In the genomic region with DNA sequence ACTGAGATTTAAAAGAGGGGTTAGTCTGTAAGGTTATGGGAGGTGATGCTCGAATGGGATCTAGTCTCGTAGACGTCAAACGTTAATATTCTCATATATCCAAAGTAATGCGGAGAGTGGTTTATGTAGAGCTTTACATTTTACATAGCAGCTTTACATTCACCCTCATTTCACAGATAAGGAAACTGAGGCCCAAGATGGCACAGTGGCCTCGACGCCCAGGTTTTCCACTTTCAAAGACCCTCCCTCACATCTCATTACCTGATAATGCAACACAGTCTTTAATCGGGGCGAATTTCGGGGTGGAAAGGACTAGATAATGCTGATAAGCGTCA, we compare ENCODE assay signal across 8 cellular contexts. TPM values are rescaled to one million over a fixed set of nuclear protein-coding genes. Genes with fewer than 3 reads are reported as not detected.
DNase-seq lines count a peak whose midpoint lies in the region; ATAC-seq and TF ChIP-seq lines count a peak whose summit lies in the region.

No MANE protein-coding gene starts in this region.

- no peak overlapping the region for H4K5ac ChIP-seq in mesendoderm (ENCODE audit: low read length)

- 0% methylated on average over 11 of the region's 11 CpGs for WGBS in heart right ventricle, 2 donors
- WGBS in mesendoderm (ENCODE audit: extremely low coverage, insufficient coverage, low lambda C conversion rate) = no CpG with 5 or more reads among the region's 11 CpGs

- peaks cover 3 to 64% (median 52%) of the 10 kb centered on the region in 9 donors for H3K4me1 ChIP-seq in heart right ventricle
- peaks cover 0 to 5% of the 10 kb centered on the region in 2 donors for H3K4me1 ChIP-seq in breast epithelium
- no peaks in the 10 kb centered on the region for H3K4me1 ChIP-seq in mesendoderm (ENCODE audit: control insufficient read depth, low read depth, low read length)
- peaks cover 0 to 4% of the 10 kb centered on the region in 2 donors for H3K4me1 ChIP-seq in uterus

- H3K56ac ChIP-seq in mesendoderm (ENCODE audit: low read length) = peak overlapping the region; percentile 96

- H3K4me3 ChIP-seq in heart right ventricle = peak overlapping the region; percentile 60 to 99 (median 90)
- H3K4me3 ChIP-seq in breast epithelium = peak overlapping the region; percentile 75 to 95 (median 80)
- H3K4me3 ChIP-seq in mesendoderm (ENCODE audit: low read length) = peak overlapping the region; percentile 77
- peak overlapping the region; percentile 92 to 99 for H3K4me3 ChIP-seq in uterus

- H3K27ac ChIP-seq in heart right ventricle = peak overlapping the region; percentile 82 to 99 (median 97)
- H3K27ac ChIP-seq in breast epithelium = peak overlapping the region; percentile 95 to 98
- H3K27ac ChIP-seq in mesendoderm (ENCODE audit: low read depth, low read length) = no peak overlapping the region
- peak overlapping the region; percentile 90 to 95 for H3K27ac ChIP-seq in uterus

- no peak overlapping the region for H2BK15ac ChIP-seq in mesendoderm (replicated peaks; ENCODE audit: low read depth)

- peak overlapping the region; percentile 98 for H3K4ac ChIP-seq in mesendoderm (ENCODE audit: low read depth, low read length)

- H3K9me3 ChIP-seq in heart right ventricle (no peaks in the 10 kb centered on the region), breast epithelium (no peaks in the 10 kb centered on the region), uterus (no peaks in the 10 kb centered on the region)

- TF ChIP-seq CTCF in heart right ventricle (IDR thresholded peaks at IDR 0.05) = no peak
- TF ChIP-seq CTCF in breast epithelium (IDR thresholded peaks at IDR 0.05) = no peak
- TF ChIP-seq CTCF in uterus (IDR thresholded peaks at IDR 0.05) = no peak

- no peak overlapping the region for H3K23ac ChIP-seq in mesendoderm (ENCODE audit: low read length)

- H2AK5ac ChIP-seq in mesendoderm (ENCODE audit: low read length) = peak overlapping the region; percentile 28

- peak overlapping the region; percentile 0 for H4K8ac ChIP-seq in mesendoderm (ENCODE audit: low read depth, low read length)

- H2BK120ac ChIP-seq in mesendoderm (ENCODE audit: low read depth, low read length) = no peak overlapping the region

- H3K18ac ChIP-seq in mesendoderm (ENCODE audit: low read length) = peak overlapping the region; percentile 90

- H3K4me2 ChIP-seq in mesendoderm (ENCODE audit: low read length) = peak overlapping the region; percentile 33

- H3K79me1 ChIP-seq in mesendoderm (ENCODE audit: low read length) = peaks cover 3% of the 10 kb centered on the region

- intact Hi-C loops in heart right ventricle (cut with DNase I) = loop anchor here in 7 of 10 donors (1.0 to 10.0 kb wide), 8 partner anchors 8 to 142 kb away; a partner anchor contains a TSS
- intact Hi-C loops in left cardiac atrium (cut with DNase I) = no loop called here
- intact Hi-C loops in breast epithelium (cut with DNase I; ENCODE audit: low total_unique reads) = loop anchor here (2.0 kb wide), 1 partner anchor 34 kb away; a partner anchor contains a TSS
- intact Hi-C loops in uterus (cut with DNase I; ENCODE audit: low total_unique reads) = loop anchor here (5.0 kb wide), 1 partner anchor 92 kb away; no protein-coding TSS in a partner anchor

- TF ChIP-seq POLR2A in breast epithelium (IDR thresholded peaks at IDR 0.05) (no peak), uterus (IDR thresholded peaks at IDR 0.05) (no peak)

- peaks cover 0 to 25% (median 0%) of the 10 kb centered on the region in 9 donors for H3K36me3 ChIP-seq in heart right ventricle
- no peaks in the 10 kb centered on the region for H3K36me3 ChIP-seq in breast epithelium
- H3K36me3 ChIP-seq in mesendoderm (ENCODE audit: control insufficient read depth, insufficient read depth, low read length) = no peaks in the 10 kb centered on the region
- H3K36me3 ChIP-seq in uterus = no peaks in the 10 kb centered on the region

- no peak overlapping the region for H2BK5ac ChIP-seq in mesendoderm (ENCODE audit: low read length)

- no peaks in the 10 kb centered on the region for H3K27me3 ChIP-seq in heart right ventricle
- H3K27me3 ChIP-seq in breast epithelium = no peaks in the 10 kb centered on the region
- no peaks in the 10 kb centered on the region for H3K27me3 ChIP-seq in mesendoderm (ENCODE audit: insufficient read depth, low read length, poor library complexity)
- no peaks in the 10 kb centered on the region for H3K27me3 ChIP-seq in uterus

- ATAC-seq in heart right ventricle (peak in 1 of 8 donors; percentile 0), left cardiac atrium (no peak), GM18909 (IDR thresholded peaks at IDR 0.05; ENCODE audit: poor library complexity, unreplicated experiment) (no peak), HG02981 (IDR thresholded peaks at IDR 0.05; ENCODE audit: unreplicated experiment) (no peak)

- H3K79me2 ChIP-seq in mesendoderm (ENCODE audit: control insufficient read depth, insufficient read depth, low read length) = peaks cover 51% of the 10 kb centered on the region

- DNase-seq in heart right ventricle = no peak
- DNase-seq in left cardiac atrium = no peak
- DNase-seq in breast epithelium (ENCODE audit: low spot score in 2 of 2) = no peak
- no peak for DNase-seq in mesendoderm
- no peak for DNase-seq in uterus
- DNase-seq in OCI-M2 (lab: John Stamatoyannopoulos, UW; ENCODE audit: unreplicated experiment) = no peak

- H3K9ac ChIP-seq in mesendoderm (ENCODE audit: low read length) = peak overlapping the region; percentile 94

RNA-seq across cellular contexts. Expression of a gene that starts 0.5 kb away (rescaled TPM):
- total RNA-seq in heart right ventricle = 10 to 100 TPM in 8 of 10 donors, 1 to 10 TPM in 2; 8.7 to 17.4 (median 11.7) TPM
- 10 to 100 TPM in 1 of 2 donors, 1 to 10 TPM in 1; 9.4 to 12.5 TPM for polyA plus RNA-seq in heart right ventricle
- 10 to 100 TPM; 10.8 to 20.1 TPM for total RNA-seq in left cardiac atrium
- 10 to 100 TPM; 14.4 to 37.5 (median 29.8) TPM for total RNA-seq in breast epithelium
- 134 TPM for polyA plus RNA-seq in mesendoderm (2013, experiment 1 of 2)
- 138 TPM for polyA plus RNA-seq in mesendoderm (2013, experiment 2 of 2)
- 10 to 100 TPM in 3 of 4 donors, 1 to 10 TPM in 1; 8.7 to 46.3 (median 19.9) TPM for total RNA-seq in uterus

RNA-seq across cellular contexts. Expression of a gene that starts 35.0 kb away (rescaled TPM):
- total RNA-seq in heart right ventricle (100 to 1,000 TPM; 235 to 487 (median 297) TPM), left cardiac atrium (100 to 1,000 TPM; 591 to 724 TPM), breast epithelium (100 to 1,000 TPM; 341 to 456 (median 362) TPM), uterus (100 to 1,000 TPM; 236 to 475 (median 401) TPM)
- polyA plus RNA-seq in heart right ventricle = 1,000 to 10,000 TPM in 1 of 2 donors, 100 to 1,000 TPM in 1; 203 to 1,021 TPM
- 620 TPM for polyA plus RNA-seq in mesendoderm (2013, experiment 1 of 2)
- polyA plus RNA-seq in mesendoderm (2013, experiment 2 of 2) = 616 TPM

Comparison
In these comparisons a context has a peak if more than half of its experiments do, and no peak if none do; other contexts are left out.
1. intact Hi-C loops: an anchor here in heart right ventricle (1.0 to 10.0 kb wide), breast epithelium (2.0 kb wide) and uterus (5.0 kb wide); none called in left cardiac atrium.